Comparison of ENCODE assay signal across 8 cellular contexts in genomic region chr2:101697124-101697793, GRCh38. TPM values are rescaled to one million over a fixed set of nuclear protein-coding genes. Genes with fewer than 3 reads are reported as not detected.
DNase-seq lines count a peak whose midpoint lies in the region; ATAC-seq and TF ChIP-seq lines count a peak whose summit lies in the region.

Gene MAP4K4 (plus strand): TSS chr2:101697707. CDS start chr2:101698081, 374 bp downstream.

- CTCF ChIA-PET in activated B cell treated with CpG ODN at 0.5 μM for 24 hours (lab: Charles Lee): interaction anchor here (0.7 to 2.7 kb wide), 8 partner anchors 20 to 278 kb away, joined by 3 to 8 read pairs (median 4); no protein-coding TSS in a partner anchor

- H3K27ac Mint-ChIP-seq in activated B cell treated with CpG ODN at 0.5 μM for 24 hours: peak within 1 kb of the TSS; percentile 91

- ATAC-seq in HG02678 (IDR thresholded peaks at IDR 0.05; ENCODE audit: unreplicated experiment) (peak; percentile 62), activated B cell treated with CpG ODN at 0.5 μM for 24 hours (ENCODE audit: low read depth) (peak; percentile 71), HG03521 (IDR thresholded peaks at IDR 0.05; ENCODE audit: unreplicated experiment) (no peak)

- peak within 1 kb of the TSS; percentile 92 for H3K4me3 Mint-ChIP-seq in activated B cell treated with CpG ODN at 0.5 μM for 24 hours

- H3K9me3 Mint-ChIP-seq in activated B cell treated with CpG ODN at 0.5 μM for 24 hours: peaks cover 3% of the 10 kb centered on the region

- POLR2A ChIA-PET in activated B cell treated with CpG ODN at 0.5 μM for 24 hours (lab: Charles Lee): interaction anchor here (0.6 to 7.3 kb wide), 28 partner anchors 9 to 278 kb away, joined by 3 to 106 read pairs (median 4); partner anchors contain the start of gene RFX8

- peaks cover 0 to 2% (median 0%) of the 10 kb centered on the region in 3 donors for H3K9me3 ChIP-seq in skeletal muscle tissue (ENCODE audit: control insufficient read depth in 3 of 3, low read length in 3 of 3)

- peak within 1 kb of the TSS; percentile 77 to 85 (median 79) for H3K9ac ChIP-seq in skeletal muscle tissue (ENCODE audit: low read depth in 1 of 3, low read length in 3 of 3)

- DNase-seq in ELR (ENCODE audit: low read depth): peak; percentile 91
- peak; percentile 56 for DNase-seq in NCI-H2196 (lab: John Stamatoyannopoulos, UW; ENCODE audit: unreplicated experiment)
- peak; percentile 71 for DNase-seq in activated B cell treated with CpG ODN at 0.5 μM for 24 hours
- DNase-seq in cardiac fibroblast (ENCODE audit: low read depth in 2 of 2): peak; percentile 87 to 91
- DNase-seq in iPS-NIHi11 (ENCODE audit: low spot score): peak; percentile 83

- peak within 1 kb of the TSS; percentile 84 for H3K27ac ChIP-seq in skeletal muscle tissue (ENCODE audit: low read depth, low read length)

- peaks cover 18% of the 10 kb centered on the region for H3K36me3 Mint-ChIP-seq in activated B cell treated with CpG ODN at 0.5 μM for 24 hours (ENCODE audit: low read depth)

- H3K4me1 Mint-ChIP-seq in activated B cell treated with CpG ODN at 0.5 μM for 24 hours: peaks cover 8% of the 10 kb centered on the region

- no peaks in the 10 kb centered on the region for H3K27me3 Mint-ChIP-seq in activated B cell treated with CpG ODN at 0.5 μM for 24 hours

- intact Hi-C loops in activated B cell treated with CpG ODN at 0.5 μM for 24 hours (cut with micrococcal nuclease): loop anchor here (1.0 to 5.0 kb wide), 9 partner anchors 13 to 390 kb away; partner anchors contain the start of gene RNF149

- TF ChIP-seq CTCF in activated B cell treated with CpG ODN at 0.5 μM for 24 hours (IDR thresholded peaks at IDR 0.05) (no peak), cardiac fibroblast (IDR thresholded peaks at IDR 0.05; ENCODE audit: low read depth, low read length) (peak; percentile 24)

- H3K4me3 ChIP-seq in cardiac fibroblast (replicated peaks in 1 of 2; ENCODE audit: low read depth in 2 of 2, low read length in 2 of 2) (peak within 1 kb of the TSS; percentile 63 to 74), skeletal muscle tissue (ENCODE audit: low read length in 3 of 3) (peak within 1 kb of the TSS; percentile 78 to 87 (median 79))

- peaks cover 17 to 19% (median 18%) of the 10 kb centered on the region in 3 donors for H3K4me1 ChIP-seq in skeletal muscle tissue (ENCODE audit: control insufficient read depth in 3 of 3, insufficient read depth in 3 of 3, low read length in 3 of 3)

- H3K27me3 ChIP-seq in skeletal muscle tissue (ENCODE audit: control insufficient read depth in 3 of 3, insufficient read depth in 3 of 3, low read length in 3 of 3): no peaks in the 10 kb centered on the region

- no peaks in the 10 kb centered on the region for H3K36me3 ChIP-seq in skeletal muscle tissue (ENCODE audit: control insufficient read depth in 3 of 3, insufficient read depth in 3 of 3, low read length in 3 of 3)

RNA-seq across cellular contexts. Expression of gene MAP4K4, which starts in this region (rescaled TPM):
- total RNA-seq in activated B cell treated with CpG ODN at 0.5 μM for 24 hours (211 and 232 TPM in 2 replicates), skeletal muscle tissue (77.2 TPM)
